ENCODE assay signal across 28 cellular contexts in the genomic region with DNA sequence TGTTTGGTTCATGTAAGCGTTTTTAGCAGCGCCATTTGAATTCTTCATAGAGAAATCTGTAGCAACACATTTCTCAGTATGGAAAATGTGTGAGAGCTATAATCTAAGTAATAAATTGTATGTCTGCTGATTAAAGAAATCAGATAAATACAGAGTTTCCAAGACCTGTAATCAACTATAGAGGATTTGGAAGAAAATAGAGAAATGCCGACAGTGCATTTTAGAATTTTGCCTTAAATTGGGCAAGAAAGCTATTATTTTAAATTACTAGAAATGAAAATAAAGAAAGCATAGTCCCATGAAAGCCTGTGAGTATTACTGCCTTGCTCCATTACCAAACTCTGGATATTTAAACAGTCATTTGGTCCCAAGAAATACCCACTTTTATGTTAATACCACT. TPM values are rescaled to one million over a fixed set of nuclear protein-coding genes. Genes with fewer than 3 reads are reported as not detected.
DNase-seq lines count a peak whose midpoint lies in the region; ATAC-seq and TF ChIP-seq lines count a peak whose summit lies in the region.
"Had no signal": no experiment of that assay in that cellular context is flagged by ENCODE, and none has a peak within 500 bp of the region (broad histone marks: within the 10 kb centered on the region; RNA-seq: fewer than 3 reads in every experiment).

No MANE protein-coding gene starts in this region.

- TF ChIP-seq CTCF in HFFc6 (IDR thresholded peaks at IDR 0.05), result no peak
- no peak for TF ChIP-seq CTCF in dorsolateral prefrontal cortex (IDR thresholded peaks at IDR 0.05 in 54 of 56, conservative IDR thresholded peaks at IDR 0.05 in 2 of 56; ENCODE audit: low read depth in 1 of 56, partially characterized antibody in 56 of 56)
- no peak for TF ChIP-seq CTCF in mesothelial cell of epicardium (IDR thresholded peaks at IDR 0.05; ENCODE audit: unreplicated experiment)

- H3K27ac ChIP-seq in ACC112 (ENCODE audit: low read depth, low read length), result no peak overlapping the region
- H3K27ac ChIP-seq in dorsolateral prefrontal cortex, result peak overlapping the region in 1 of 59 donors; percentile 21
- H3K27ac ChIP-seq: C4-2B, PC-9, SJCRH30 had no signal

- H3K27me3 Mint-ChIP-seq in HFFc6 (ENCODE audit: insufficient read depth), result no peaks in the 10 kb centered on the region
- no peaks in the 10 kb centered on the region for H3K27me3 Mint-ChIP-seq in mesothelial cell of epicardium (ENCODE audit: low read depth)

- H3K36me3 Mint-ChIP-seq in HFFc6 (ENCODE audit: low read depth) (peaks cover 19% of the 10 kb centered on the region), mesothelial cell of epicardium (peaks cover 1% of the 10 kb centered on the region)
- H3K36me3 Mint-ChIP-seq: CD8-positive, alpha-beta T cell had no signal

- H3K79me2 ChIP-seq in ACC112 (ENCODE audit: control insufficient read depth, insufficient read depth, low read length, unreplicated experiment), result peaks cover 53% of the 10 kb centered on the region

- no peaks in the 10 kb centered on the region for H3K36me3 ChIP-seq in ACC112 (ENCODE audit: insufficient read depth, low read length)
- H3K36me3 ChIP-seq in neuron (ENCODE audit: insufficient read depth, low read length), result peaks cover 17% of the 10 kb centered on the region

- no peak overlapping the region for H2AFZ ChIP-seq in ACC112 (ENCODE audit: low read length, unreplicated experiment)
- no peak overlapping the region for H2AFZ ChIP-seq in neuron (ENCODE audit: low read depth, low read length)
- H2AFZ ChIP-seq: PC-9 had no signal

- no peak for ATAC-seq in HG02763 (IDR thresholded peaks at IDR 0.05; ENCODE audit: unreplicated experiment)
- ATAC-seq: CD8-positive, alpha-beta T cell; GM12878; Right ventricle myocardium inferior had no signal

- intact Hi-C loops in dorsolateral prefrontal cortex (cut with DNase I), result loop anchor here (5.0 kb wide), 1 partner anchor 37 kb away; the partner anchor contains the start of gene UTP3 (in 2 of the 2)

- no peaks in the 10 kb centered on the region for H3K27me3 ChIP-seq in ACC112 (ENCODE audit: insufficient read depth, low read length)
- H3K27me3 ChIP-seq in dorsolateral prefrontal cortex, result no peaks in the 10 kb centered on the region
- no peaks in the 10 kb centered on the region for H3K27me3 ChIP-seq in neuron (ENCODE audit: insufficient read depth, low read length)
- H3K27me3 ChIP-seq: SJCRH30 had no signal

- DNase-seq in HFFc6 (no peak), dorsolateral prefrontal cortex (no peak), mesothelial cell of epicardium (ENCODE audit: low spot score in 2 of 2, unreplicated experiment in 2 of 2) (no peak)
- no peak for DNase-seq in stimulated activated CD4-positive, alpha-beta T cell treated with anti-CD3 and anti-CD28 coated beads, Interleukin-2, amount 100 ng/mL, for 48 hours
- DNase-seq: Caco-2; CD8-positive, alpha-beta T cell; GDM1; KBM-7; MV-4-11; NCI-H1105; NCI-H1436 treated with DMSO at 0.1 percent for 48 hours; NCI-H2029; NCI-H446; NCI-H526; NCI-H82; NK-92 treated with Interleukin-12 subunit alpha and Interleukin-12 subunit beta, amount 100 ng/mL, for 24 hours; PC-9; SJCRH30 had no signal

- no peaks in the 10 kb centered on the region for H3K9me3 ChIP-seq in neuron (ENCODE audit: low read length)
- H3K9me3 ChIP-seq: Caco-2, SJCRH30 had no signal

- H3K27ac Mint-ChIP-seq in HFFc6 (no peak overlapping the region), mesothelial cell of epicardium (no peak overlapping the region)
- H3K27ac Mint-ChIP-seq: CD8-positive, alpha-beta T cell had no signal

- peaks cover 4% of the 10 kb centered on the region for H3K4me1 ChIP-seq in ACC112 (ENCODE audit: control insufficient read depth, insufficient read depth, low read length, unreplicated experiment)
- peaks cover 15% of the 10 kb centered on the region for H3K4me1 ChIP-seq in neuron (ENCODE audit: insufficient read depth, low read length)
- H3K4me1 ChIP-seq: Caco-2 had no signal

- H3K4me3 Mint-ChIP-seq in HFFc6 (peak overlapping the region; percentile 11; the same call in 1 of the 2 replicates), mesothelial cell of epicardium (no peak overlapping the region)
- H3K4me3 Mint-ChIP-seq: CD8-positive, alpha-beta T cell had no signal

- H3K9me3 Mint-ChIP-seq in HFFc6 (no peaks in the 10 kb centered on the region), mesothelial cell of epicardium (no peaks in the 10 kb centered on the region)
- H3K9me3 Mint-ChIP-seq: CD8-positive, alpha-beta T cell had no signal

- peak overlapping the region; percentile 90 for H3K4me3 ChIP-seq in ACC112 (ENCODE audit: low read depth, low read length)
- H3K4me3 ChIP-seq in dorsolateral prefrontal cortex, result peak overlapping the region; percentile 31 to 92 (median 75)
- peak overlapping the region; percentile 78 for H3K4me3 ChIP-seq in neuron (ENCODE audit: low read length)
- H3K4me3 ChIP-seq: GM12878, PC-9, SJCRH30 had no signal

- H3K4me1 Mint-ChIP-seq in HFFc6 (ENCODE audit: low read depth) (peaks cover 26% of the 10 kb centered on the region), mesothelial cell of epicardium (peaks cover 20% of the 10 kb centered on the region)

RNA-seq across cellular contexts. Expression of gene RUFY3, which starts 2.7 kb away (rescaled TPM):
- 10 to 100 TPM; 35.7 to 44.8 (median 38.4) TPM for total RNA-seq in HFFc6 (2021; fragmentation: NEBNext Ultra II Directional; extraction: Animal tissue kit (Norgen Biotek cat#: 25700))
- 100 to 1,000 TPM; 148 to 276 (median 235) TPM for total RNA-seq in dorsolateral prefrontal cortex
- total RNA-seq in mesothelial cell of epicardium, result 96.0 to 101 TPM (median 96.6 TPM) in 3 replicates

RNA-seq across cellular contexts. Expression of gene UTP3, which starts 36.1 kb away (rescaled TPM):
- total RNA-seq in HFFc6 (2021; fragmentation: NEBNext Ultra II Directional; extraction: Animal tissue kit (Norgen Biotek cat#: 25700)), result 10 to 100 TPM; 38.8 to 48.0 (median 43.1) TPM
- total RNA-seq in dorsolateral prefrontal cortex (10 to 100 TPM; 13.8 to 28.6 (median 21.3) TPM), mesothelial cell of epicardium (28.0 to 30.4 TPM (median 29.6 TPM) in 3 replicates)

RNA-seq across cellular contexts. Expression of gene JCHAIN, which starts 58.2 kb away (rescaled TPM):
- 1 to 10 TPM in 1 of 6 experiments, under 1 TPM in 4, not detected in 1; 0.15 to 1.3 (median 0.46) TPM for total RNA-seq in HFFc6 (2021; fragmentation: NEBNext Ultra II Directional; extraction: Animal tissue kit (Norgen Biotek cat#: 25700))
- total RNA-seq in dorsolateral prefrontal cortex (1 to 10 TPM in 12 of 120 experiments, under 1 TPM in 5, not detected in 103; 0.37 to 3.5 (median 1.5) TPM), mesothelial cell of epicardium (0.16 to 0.47 TPM (median 0.18 TPM) in 3 replicates)
- total RNA-seq: Caco-2, HT-29, LHCN-M2, MCF 10A, PC-9, RPMI7951, SJCRH30 had no signal
